Comparison of ENCODE assay signal across 9 cellular contexts in the genomic region with DNA sequence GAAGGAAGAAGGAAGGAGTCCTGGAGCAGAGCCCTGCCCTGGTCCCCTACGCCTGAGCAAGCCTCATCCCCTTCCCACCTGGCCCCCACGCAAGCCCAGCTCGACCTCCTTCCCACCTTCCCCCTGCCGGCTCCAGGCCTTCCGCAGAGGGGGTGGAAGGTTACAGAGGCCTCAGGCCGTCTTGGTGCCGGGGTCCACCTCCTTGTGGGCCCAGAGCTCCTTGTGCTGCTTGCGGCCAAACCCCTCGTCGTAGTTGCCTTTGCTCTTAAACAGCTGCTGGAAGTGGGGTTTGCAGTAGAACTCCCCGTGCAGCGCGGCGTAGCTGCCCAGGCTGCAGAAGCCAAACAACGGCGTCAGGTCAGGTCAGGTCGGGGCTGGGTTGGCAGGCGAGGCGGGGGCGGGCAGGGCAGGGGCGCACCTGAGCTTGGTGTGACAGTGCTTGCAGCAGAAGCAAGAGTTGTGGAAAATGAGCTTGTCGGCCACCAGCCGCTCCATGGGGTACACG. TPM values are rescaled to one million over a fixed set of nuclear protein-coding genes. Genes with fewer than 3 reads are reported as not detected.
DNase-seq lines count a peak whose midpoint lies in the region; ATAC-seq and TF ChIP-seq lines count a peak whose summit lies in the region.
"Had no signal": no experiment of that assay in that cellular context is flagged by ENCODE, and none has a peak within 500 bp of the region (broad histone marks: within the 10 kb centered on the region; RNA-seq: fewer than 3 reads in every experiment).

No MANE protein-coding gene starts in this region.

- CTCF ChIA-PET in activated naive CD4-positive, alpha-beta T cell treated with anti-CD3 and anti-CD28 coated beads for 36 hours (lab: Charles Lee), result interaction anchor here (0.7 to 1.6 kb wide), 16 partner anchors 10 to 273 kb away, joined by 3 to 14 read pairs (median 3); a partner anchor contains a TSS

- H3K27ac ChIP-seq in left lung, result peak overlapping the region; percentile 81 to 89
- H3K27ac ChIP-seq in tibial artery, result no peak overlapping the region

- H3K36me3 Mint-ChIP-seq in activated naive CD4-positive, alpha-beta T cell treated with anti-CD3 and anti-CD28 coated beads for 36 hours (ENCODE audit: low read depth), result peaks cover 33% of the 10 kb centered on the region

- no peaks in the 10 kb centered on the region for H3K27me3 ChIP-seq in left lung
- no peaks in the 10 kb centered on the region for H3K27me3 ChIP-seq in tibial artery

- H3K4me3 Mint-ChIP-seq in activated naive CD4-positive, alpha-beta T cell treated with anti-CD3 and anti-CD28 coated beads for 36 hours, result peak overlapping the region; percentile 83

- intact Hi-C loops in activated naive CD4-positive, alpha-beta T cell treated with anti-CD3 and anti-CD28 coated beads for 36 hours (cut with micrococcal nuclease), result loop anchor here (1.0 to 5.0 kb wide), 9 partner anchors 12 to 322 kb away; a partner anchor contains a TSS
- intact Hi-C loops in left lung (cut with DNase I), result no loop called here
- intact Hi-C loops in tibial artery (cut with DNase I; ENCODE audit: low total_unique reads), result no loop called here

- TF ChIP-seq CTCF in left lung (IDR thresholded peaks at IDR 0.05), result no peak
- TF ChIP-seq CTCF in tibial artery (IDR thresholded peaks at IDR 0.05), result no peak

- H3K36me3 ChIP-seq in left lung (peaks cover 0 to 30% of the 10 kb centered on the region in 2 donors), tibial artery (peaks cover 8 to 31% (median 21%) of the 10 kb centered on the region in 3 donors)

- H3K4me1 ChIP-seq in left lung (peaks cover 3 to 65% of the 10 kb centered on the region in 2 donors), tibial artery (peaks cover 5 to 39% (median 29%) of the 10 kb centered on the region in 4 donors)

- H3K4me1 Mint-ChIP-seq in activated naive CD4-positive, alpha-beta T cell treated with anti-CD3 and anti-CD28 coated beads for 36 hours (ENCODE audit: low read depth), result peaks cover 67% of the 10 kb centered on the region

- H3K9me3 ChIP-seq in left lung (no peaks in the 10 kb centered on the region), tibial artery (no peaks in the 10 kb centered on the region)

- ATAC-seq in left lung (peak; percentile 2), GM21381 (IDR thresholded peaks at IDR 0.05; ENCODE audit: unreplicated experiment) (no peak)

- H3K4me3 ChIP-seq in left lung, result peak overlapping the region; percentile 46 to 61
- H3K4me3 ChIP-seq in tibial artery, result peak overlapping the region; percentile 49 to 72

- peak; percentile 34 for DNase-seq in activated naive CD4-positive, alpha-beta T cell treated with Interleukin-2 at 50 U/mL for 16 hours
- DNase-seq in activated naive CD4-positive, alpha-beta T cell treated with anti-CD3 and anti-CD28 coated beads, Interleukin-2, amount 50 U/mL, for 16 hours, result no peak
- peak; percentile 49 for DNase-seq in activated naive CD4-positive, alpha-beta T cell treated with anti-CD3 and anti-CD28 coated beads for 36 hours
- DNase-seq in left lung, result peak in 1 of 2 donors; percentile 73
- DNase-seq in tibial artery, result no peak
- no peak for DNase-seq in NCI-H446 (lab: John Stamatoyannopoulos, UW)
- DNase-seq in NCI-H524 treated with DMSO at 0.1 percent for 48 hours (lab: John Stamatoyannopoulos, UW), result no peak
- DNase-seq: NCI-H446 treated with DMSO at 0.1 percent for 48 hours had no signal

- H3K9me3 Mint-ChIP-seq in activated naive CD4-positive, alpha-beta T cell treated with anti-CD3 and anti-CD28 coated beads for 36 hours, result no peaks in the 10 kb centered on the region

- no peaks in the 10 kb centered on the region for H3K27me3 Mint-ChIP-seq in activated naive CD4-positive, alpha-beta T cell treated with anti-CD3 and anti-CD28 coated beads for 36 hours (ENCODE audit: low read depth)

- H3K27ac Mint-ChIP-seq in activated naive CD4-positive, alpha-beta T cell treated with anti-CD3 and anti-CD28 coated beads for 36 hours, result peak overlapping the region; percentile 92

RNA-seq across cellular contexts. Expression of a gene that starts 1.5 kb away (rescaled TPM):
- 100 to 1,000 TPM; 121 TPM for total RNA-seq in activated naive CD4-positive, alpha-beta T cell treated with anti-CD3 and anti-CD28 coated beads for 36 hours
- total RNA-seq in left lung, result 10 to 100 TPM; 19.1 to 30.7 TPM

RNA-seq across cellular contexts. Expression of a gene that starts 43.2 kb away (rescaled TPM):
- total RNA-seq in activated naive CD4-positive, alpha-beta T cell treated with anti-CD3 and anti-CD28 coated beads for 36 hours, result 10 to 100 TPM; 73.2 to 76.3 TPM
- total RNA-seq in left lung, result 10 to 100 TPM; 28.1 to 37.2 TPM

Comparison
In these comparisons a context has a peak if more than half of its experiments do, and no peak if none do; other contexts are left out.
1. DNase-seq: peak in activated naive CD4-positive, alpha-beta T cell treated with Interleukin-2 at 50 U/mL for 16 hours (single experiment) and activated naive CD4-positive, alpha-beta T cell treated with anti-CD3 and anti-CD28 coated beads for 36 hours (single experiment); none in activated naive CD4-positive, alpha-beta T cell treated with anti-CD3 and anti-CD28 coated beads, Interleukin-2, amount 50 U/mL, for 16 hours (single experiment), tibial artery (0 of 2), NCI-H446 (0 of 2) and NCI-H524 treated with DMSO at 0.1 percent for 48 hours (single experiment).
2. H3K27ac ChIP-seq: peak in left lung (2 of 2); none in tibial artery (0 of 2).